In the genomic region with DNA sequence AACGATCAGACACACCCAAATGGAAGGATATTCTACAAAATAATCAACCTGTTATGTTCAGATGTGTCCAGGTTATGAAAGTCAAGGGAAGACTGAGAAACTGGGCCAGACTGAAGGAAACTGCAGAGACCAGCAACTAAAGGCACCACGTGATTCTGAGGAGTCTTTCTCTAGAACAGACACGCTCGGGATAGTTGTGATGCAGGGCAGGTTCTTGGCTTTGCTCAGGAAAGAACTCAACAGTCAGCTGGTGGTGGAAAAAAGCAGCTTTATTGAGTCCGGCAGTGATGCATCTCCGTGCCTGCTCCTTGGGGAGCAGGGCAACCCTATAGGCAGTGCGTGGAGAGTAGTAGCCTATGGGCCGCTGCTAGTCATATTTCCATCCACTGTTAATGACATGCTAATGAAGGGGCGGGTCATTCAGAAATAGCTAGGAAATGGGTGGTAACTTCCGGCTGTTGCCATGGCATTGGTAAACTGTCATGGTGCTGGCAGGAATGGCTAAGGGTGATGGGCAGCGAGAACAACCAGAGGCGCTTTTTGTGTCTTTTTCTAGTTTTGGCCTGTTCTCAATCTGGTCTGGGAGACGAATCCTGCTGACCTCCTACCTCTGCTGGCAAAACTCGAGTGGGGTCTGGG, we compare ENCODE assay signal across 1 cellular context.
TF ChIP-seq lines count a peak whose summit lies in the region.

No MANE protein-coding gene starts in this region.

TF ChIP-seq in GM23338, 12 proteins besides CTCF, POLR2A, EP300 and RAD21:
- TF ChIP-seq POLR2AphosphoS5 (IDR thresholded peaks at IDR 0.05; ENCODE audit: low read depth): no peak
- TF ChIP-seq CREB1 (CRISPR knock-in tag; IDR thresholded peaks at IDR 0.05; ENCODE audit: low read depth): no peak
- TF ChIP-seq ZNF114 (CRISPR knock-in tag; IDR thresholded peaks at IDR 0.05): no peak
- TF ChIP-seq STAT1 (IDR thresholded peaks at IDR 0.05; ENCODE audit: unreplicated experiment): no peak
- TF ChIP-seq ZNF331 (CRISPR knock-in tag; IDR thresholded peaks at IDR 0.05; ENCODE audit: low read depth): no peak
- TF ChIP-seq NANOG (IDR thresholded peaks at IDR 0.05; ENCODE audit: borderline replicate concordance): no peak
- TF ChIP-seq EZH2 (IDR thresholded peaks at IDR 0.05; ENCODE audit: low read depth, unreplicated experiment): no peak
- no peak for TF ChIP-seq JUNB (IDR thresholded peaks at IDR 0.05; ENCODE audit: unreplicated experiment)
- TF ChIP-seq, protein P1, sequence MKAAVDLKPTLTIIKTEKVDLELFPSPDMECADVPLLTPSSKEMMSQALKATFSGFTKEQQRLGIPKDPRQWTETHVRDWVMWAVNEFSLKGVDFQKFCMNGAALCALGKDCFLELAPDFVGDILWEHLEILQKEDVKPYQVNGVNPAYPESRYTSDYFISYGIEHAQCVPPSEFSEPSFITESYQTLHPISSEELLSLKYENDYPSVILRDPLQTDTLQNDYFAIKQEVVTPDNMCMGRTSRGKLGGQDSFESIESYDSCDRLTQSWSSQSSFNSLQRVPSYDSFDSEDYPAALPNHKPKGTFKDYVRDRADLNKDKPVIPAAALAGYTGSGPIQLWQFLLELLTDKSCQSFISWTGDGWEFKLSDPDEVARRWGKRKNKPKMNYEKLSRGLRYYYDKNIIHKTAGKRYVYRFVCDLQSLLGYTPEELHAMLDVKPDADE (IDR thresholded peaks at IDR 0.05): no peak
- TF ChIP-seq, protein P2, sequence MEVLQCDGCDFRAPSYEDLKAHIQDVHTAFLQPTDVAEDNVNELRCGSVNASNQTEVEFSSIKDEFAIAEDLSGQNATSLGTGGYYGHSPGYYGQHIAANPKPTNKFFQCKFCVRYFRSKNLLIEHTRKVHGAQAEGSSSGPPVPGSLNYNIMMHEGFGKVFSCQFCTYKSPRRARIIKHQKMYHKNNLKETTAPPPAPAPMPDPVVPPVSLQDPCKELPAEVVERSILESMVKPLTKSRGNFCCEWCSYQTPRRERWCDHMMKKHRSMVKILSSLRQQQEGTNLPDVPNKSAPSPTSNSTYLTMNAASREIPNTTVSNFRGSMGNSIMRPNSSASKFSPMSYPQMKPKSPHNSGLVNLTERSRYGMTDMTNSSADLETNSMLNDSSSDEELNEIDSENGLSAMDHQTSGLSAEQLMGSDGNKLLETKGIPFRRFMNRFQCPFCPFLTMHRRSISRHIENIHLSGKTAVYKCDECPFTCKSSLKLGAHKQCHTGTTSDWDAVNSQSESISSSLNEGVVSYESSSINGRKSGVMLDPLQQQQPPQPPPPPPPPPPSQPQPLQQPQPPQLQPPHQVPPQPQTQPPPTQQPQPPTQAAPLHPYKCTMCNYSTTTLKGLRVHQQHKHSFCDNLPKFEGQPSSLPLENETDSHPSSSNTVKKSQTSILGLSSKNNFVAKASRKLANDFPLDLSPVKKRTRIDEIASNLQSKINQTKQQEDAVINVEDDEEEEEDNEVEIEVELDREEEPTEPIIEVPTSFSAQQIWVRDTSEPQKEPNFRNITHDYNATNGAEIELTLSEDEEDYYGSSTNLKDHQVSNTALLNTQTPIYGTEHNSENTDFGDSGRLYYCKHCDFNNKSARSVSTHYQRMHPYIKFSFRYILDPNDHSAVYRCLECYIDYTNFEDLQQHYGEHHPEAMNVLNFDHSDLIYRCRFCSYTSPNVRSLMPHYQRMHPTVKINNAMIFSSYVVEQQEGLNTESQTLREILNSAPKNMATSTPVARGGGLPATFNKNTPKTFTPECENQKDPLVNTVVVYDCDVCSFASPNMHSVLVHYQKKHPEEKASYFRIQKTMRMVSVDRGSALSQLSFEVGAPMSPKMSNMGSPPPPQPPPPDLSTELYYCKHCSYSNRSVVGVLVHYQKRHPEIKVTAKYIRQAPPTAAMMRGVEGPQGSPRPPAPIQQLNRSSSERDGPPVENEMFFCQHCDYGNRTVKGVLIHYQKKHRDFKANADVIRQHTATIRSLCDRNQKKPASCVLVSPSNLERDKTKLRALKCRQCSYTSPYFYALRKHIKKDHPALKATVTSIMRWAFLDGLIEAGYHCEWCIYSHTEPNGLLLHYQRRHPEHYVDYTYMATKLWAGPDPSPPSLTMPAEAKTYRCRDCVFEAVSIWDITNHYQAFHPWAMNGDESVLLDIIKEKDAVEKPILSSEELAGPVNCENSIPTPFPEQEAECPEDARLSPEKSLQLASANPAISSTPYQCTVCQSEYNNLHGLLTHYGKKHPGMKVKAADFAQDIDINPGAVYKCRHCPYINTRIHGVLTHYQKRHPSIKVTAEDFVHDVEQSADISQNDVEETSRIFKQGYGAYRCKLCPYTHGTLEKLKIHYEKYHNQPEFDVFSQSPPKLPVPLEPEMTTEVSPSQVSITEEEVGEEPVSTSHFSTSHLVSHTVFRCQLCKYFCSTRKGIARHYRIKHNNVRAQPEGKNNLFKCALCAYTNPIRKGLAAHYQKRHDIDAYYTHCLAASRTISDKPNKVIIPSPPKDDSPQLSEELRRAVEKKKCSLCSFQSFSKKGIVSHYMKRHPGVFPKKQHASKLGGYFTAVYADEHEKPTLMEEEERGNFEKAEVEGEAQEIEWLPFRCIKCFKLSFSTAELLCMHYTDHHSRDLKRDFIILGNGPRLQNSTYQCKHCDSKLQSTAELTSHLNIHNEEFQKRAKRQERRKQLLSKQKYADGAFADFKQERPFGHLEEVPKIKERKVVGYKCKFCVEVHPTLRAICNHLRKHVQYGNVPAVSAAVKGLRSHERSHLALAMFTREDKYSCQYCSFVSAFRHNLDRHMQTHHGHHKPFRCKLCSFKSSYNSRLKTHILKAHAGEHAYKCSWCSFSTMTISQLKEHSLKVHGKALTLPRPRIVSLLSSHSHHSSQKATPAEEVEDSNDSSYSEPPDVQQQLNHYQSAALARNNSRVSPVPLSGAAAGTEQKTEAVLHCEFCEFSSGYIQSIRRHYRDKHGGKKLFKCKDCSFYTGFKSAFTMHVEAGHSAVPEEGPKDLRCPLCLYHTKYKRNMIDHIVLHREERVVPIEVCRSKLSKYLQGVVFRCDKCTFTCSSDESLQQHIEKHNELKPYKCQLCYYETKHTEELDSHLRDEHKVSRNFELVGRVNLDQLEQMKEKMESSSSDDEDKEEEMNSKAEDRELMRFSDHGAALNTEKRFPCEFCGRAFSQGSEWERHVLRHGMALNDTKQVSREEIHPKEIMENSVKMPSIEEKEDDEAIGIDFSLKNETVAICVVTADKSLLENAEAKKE (CRISPR knock-in tag; IDR thresholded peaks at IDR 0.05): no peak
- TF ChIP-seq EZH2phosphoT487 (IDR thresholded peaks at IDR 0.05; ENCODE audit: unreplicated experiment): no peak
- TF ChIP-seq, protein P3, sequence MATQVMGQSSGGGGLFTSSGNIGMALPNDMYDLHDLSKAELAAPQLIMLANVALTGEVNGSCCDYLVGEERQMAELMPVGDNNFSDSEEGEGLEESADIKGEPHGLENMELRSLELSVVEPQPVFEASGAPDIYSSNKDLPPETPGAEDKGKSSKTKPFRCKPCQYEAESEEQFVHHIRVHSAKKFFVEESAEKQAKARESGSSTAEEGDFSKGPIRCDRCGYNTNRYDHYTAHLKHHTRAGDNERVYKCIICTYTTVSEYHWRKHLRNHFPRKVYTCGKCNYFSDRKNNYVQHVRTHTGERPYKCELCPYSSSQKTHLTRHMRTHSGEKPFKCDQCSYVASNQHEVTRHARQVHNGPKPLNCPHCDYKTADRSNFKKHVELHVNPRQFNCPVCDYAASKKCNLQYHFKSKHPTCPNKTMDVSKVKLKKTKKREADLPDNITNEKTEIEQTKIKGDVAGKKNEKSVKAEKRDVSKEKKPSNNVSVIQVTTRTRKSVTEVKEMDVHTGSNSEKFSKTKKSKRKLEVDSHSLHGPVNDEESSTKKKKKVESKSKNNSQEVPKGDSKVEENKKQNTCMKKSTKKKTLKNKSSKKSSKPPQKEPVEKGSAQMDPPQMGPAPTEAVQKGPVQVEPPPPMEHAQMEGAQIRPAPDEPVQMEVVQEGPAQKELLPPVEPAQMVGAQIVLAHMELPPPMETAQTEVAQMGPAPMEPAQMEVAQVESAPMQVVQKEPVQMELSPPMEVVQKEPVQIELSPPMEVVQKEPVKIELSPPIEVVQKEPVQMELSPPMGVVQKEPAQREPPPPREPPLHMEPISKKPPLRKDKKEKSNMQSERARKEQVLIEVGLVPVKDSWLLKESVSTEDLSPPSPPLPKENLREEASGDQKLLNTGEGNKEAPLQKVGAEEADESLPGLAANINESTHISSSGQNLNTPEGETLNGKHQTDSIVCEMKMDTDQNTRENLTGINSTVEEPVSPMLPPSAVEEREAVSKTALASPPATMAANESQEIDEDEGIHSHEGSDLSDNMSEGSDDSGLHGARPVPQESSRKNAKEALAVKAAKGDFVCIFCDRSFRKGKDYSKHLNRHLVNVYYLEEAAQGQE (IDR thresholded peaks at IDR 0.05; ENCODE audit: unreplicated experiment): no peak
